Comparison of ENCODE assay signal across 25 cellular contexts in genomic region chr15:56150204-56150603, GRCh38.
DNase-seq lines count a peak whose midpoint lies in the region; ATAC-seq, FAIRE-seq and TF ChIP-seq lines count a peak whose summit lies in the region.
"Had no signal": no experiment of that assay in that cellular context is flagged by ENCODE, and none has a peak within 500 bp of the region (broad histone marks: within the 10 kb centered on the region; RNA-seq: fewer than 3 reads in every experiment).

No MANE protein-coding gene starts in this region.

- POLR2A ChIA-PET in WTC11 (lab: Charles Lee) (no interaction called here), Caco-2 (lab: Charles Lee) (no interaction called here)

- peaks cover 99% of the 10 kb centered on the region for H3K79me2 ChIP-seq in GM23338 (replicated peaks; ENCODE audit: insufficient read depth)
- H3K79me2 ChIP-seq in trophoblast cell (ENCODE audit: control insufficient read depth, insufficient read depth, low read length, poor library complexity): no peaks in the 10 kb centered on the region

- H3K27me3 Mint-ChIP-seq in GM23338 (ENCODE audit: insufficient read depth, low read depth, poor library complexity): peaks cover 4% of the 10 kb centered on the region
- H3K27me3 Mint-ChIP-seq in WTC11 (ENCODE audit: low read depth): no peaks in the 10 kb centered on the region
- no peaks in the 10 kb centered on the region for H3K27me3 Mint-ChIP-seq in Caco-2 (ENCODE audit: insufficient read depth, unreplicated experiment)
- H3K27me3 Mint-ChIP-seq: CD4-positive, alpha-beta memory T cell had no signal

- H3K4me3 ChIP-seq in GM23338 (no peak overlapping the region), trophoblast cell (ENCODE audit: low read depth, low read length) (no peak overlapping the region), Caco-2 (ENCODE audit: low read depth, low read length) (no peak overlapping the region)
- H3K4me3 ChIP-seq: A549; BLaER1 treated with 17β-estradiol and CSF1 and Interleukin-3, amounts not matched to agents 10 nM and 100 nM; GM12878 had no signal

- DNase-seq in GM23338 (ENCODE audit: low spot score): peak; percentile 6
- peak; percentile 22 for DNase-seq in NCI-H2171 (lab: John Stamatoyannopoulos, UW)
- DNase-seq in WTC11 (ENCODE audit: low spot score): peak; percentile 10
- no peak for DNase-seq in trophoblast cell
- no peak for DNase-seq in frontal cortex (ENCODE audit: low spot score in 2 of 2)
- DNase-seq in Caco-2: no peak
- DNase-seq in Right ventricle myocardium superior: no peak
- DNase-seq: 8988T; ACHN; AML-193; BE2C; CD4-positive, alpha-beta memory T cell; COR-L47; DMS 273 treated with DMSO at 0.1 percent for 48 hours; DMS79; EL; GDM1; GOT3; H7 had no signal

- H3K18ac ChIP-seq in trophoblast cell (ENCODE audit: low read length): no peak overlapping the region

- no peak overlapping the region for H2BK5ac ChIP-seq in trophoblast cell (ENCODE audit: low read depth, low read length, poor library complexity)

- H3K4me1 Mint-ChIP-seq in GM23338 (peaks cover 39% of the 10 kb centered on the region), WTC11 (peaks cover 51% of the 10 kb centered on the region), Caco-2 (ENCODE audit: low read depth, unreplicated experiment) (no peaks in the 10 kb centered on the region)

- no peak overlapping the region for H3K14ac ChIP-seq in trophoblast cell (ENCODE audit: low read length)

- H3K27ac Mint-ChIP-seq in GM23338 (no peak overlapping the region; the same call in 1 of the 2 replicates), WTC11 (peak overlapping the region; percentile 79), Caco-2 (ENCODE audit: unreplicated experiment) (no peak overlapping the region)

- TF ChIP-seq CTCF in GM23338 (conservative IDR thresholded peaks at IDR 0.05; ENCODE audit: low read depth in 2 of 2): no peak
- TF ChIP-seq CTCF in WTC11 (IDR thresholded peaks at IDR 0.05): no peak
- TF ChIP-seq CTCF in Caco-2 (IDR thresholded peaks at IDR 0.05; ENCODE audit: insufficient read depth in 1 of 2, low read depth in 1 of 2, low read length in 1 of 2, severe bottlenecking in 1 of 2, unreplicated experiment in 1 of 2): no peak

- no peak overlapping the region for H3K23ac ChIP-seq in trophoblast cell (ENCODE audit: low read length)

- H4K20me1 ChIP-seq in GM23338 (replicated peaks; ENCODE audit: insufficient read depth): peaks cover 63% of the 10 kb centered on the region

- peak overlapping the region; percentile 43; the same call in 1 of the 2 replicates for H3K4me2 ChIP-seq in GM23338
- H3K4me2 ChIP-seq in trophoblast cell (ENCODE audit: low read length): no peak overlapping the region
- H3K4me2 ChIP-seq: A549; BLaER1 treated with 17β-estradiol and CSF1 and Interleukin-3, amounts not matched to agents 10 nM and 100 nM had no signal

- no peak overlapping the region for H2BK120ac ChIP-seq in trophoblast cell (ENCODE audit: insufficient read depth, low read length, poor library complexity)

- H3K27ac ChIP-seq in GM23338 (ENCODE audit: low read depth): no peak overlapping the region
- H3K27ac ChIP-seq in trophoblast cell (ENCODE audit: low read depth, low read length): no peak overlapping the region
- H3K27ac ChIP-seq: A549; BLaER1 treated with 17β-estradiol and CSF1 and Interleukin-3, amounts not matched to agents 10 nM and 100 nM had no signal

- FAIRE-seq in frontal cortex (lab: Jason Lieb, UNC): no peak
- FAIRE-seq: A549, GM12878, GM19239 had no signal

- no peaks in the 10 kb centered on the region for H3K27me3 ChIP-seq in GM23338 (ENCODE audit: insufficient read depth)
- H3K27me3 ChIP-seq in trophoblast cell (ENCODE audit: insufficient read depth, low read length): no peaks in the 10 kb centered on the region
- no peaks in the 10 kb centered on the region for H3K27me3 ChIP-seq in Caco-2 (replicated peaks; ENCODE audit: control insufficient read depth, insufficient read depth, low read length)
- H3K27me3 ChIP-seq: BE2C; BLaER1 treated with 17β-estradiol and CSF1 and Interleukin-3, amounts not matched to agents 10 nM and 100 nM had no signal

- no peak overlapping the region for H3K9ac ChIP-seq in trophoblast cell (ENCODE audit: low read length)
- H3K9ac ChIP-seq: BLaER1 treated with 17β-estradiol and CSF1 and Interleukin-3, amounts not matched to agents 10 nM and 100 nM had no signal

- BruUV-seq in Caco-2 (replicated peaks; lab: Mats Ljungman, UMichigan): no TSS peak

- H4K91ac ChIP-seq in trophoblast cell (ENCODE audit: low read depth, low read length): no peak overlapping the region

- H4K12ac ChIP-seq in trophoblast cell (ENCODE audit: low read depth, low read length): peak overlapping the region; percentile 12

- H4K8ac ChIP-seq in trophoblast cell (ENCODE audit: low read depth, low read length): no peak overlapping the region

- ATAC-seq in GM23338 (no peak; the same call in 2 of the 3 replicates), WTC11 (no peak), Right ventricle myocardium superior (ENCODE audit: poor library complexity) (no peak), GM21619 (IDR thresholded peaks at IDR 0.05; ENCODE audit: unreplicated experiment) (no peak)
- ATAC-seq: A549, GM12878, HCT116 had no signal

- H3K79me1 ChIP-seq in trophoblast cell (ENCODE audit: low read length): no peaks in the 10 kb centered on the region

- no peaks in the 10 kb centered on the region for H3K9me2 ChIP-seq in GM23338 (ENCODE audit: insufficient read depth)

- H2AK5ac ChIP-seq in trophoblast cell (ENCODE audit: low read length): no peak overlapping the region

- H3K9me3 ChIP-seq in trophoblast cell (ENCODE audit: insufficient read depth, low read depth, low read length) (no peaks in the 10 kb centered on the region), Caco-2 (no peaks in the 10 kb centered on the region)

- H3K4me1 ChIP-seq in GM23338 (ENCODE audit: insufficient read depth): peaks cover 18% of the 10 kb centered on the region; the same call in 1 of the 2 replicates
- peaks cover 0 to 5% of the 10 kb centered on the region in 2 experiments for H3K4me1 ChIP-seq in trophoblast cell (ENCODE audit: control insufficient read depth in 1 of 2, insufficient read depth in 2 of 2, low read length in 2 of 2)
- no peaks in the 10 kb centered on the region for H3K4me1 ChIP-seq in Caco-2
- H3K4me1 ChIP-seq: A549; BE2C; BLaER1 treated with 17β-estradiol and CSF1 and Interleukin-3, amounts not matched to agents 10 nM and 100 nM had no signal

- H3K9me3 Mint-ChIP-seq in GM23338 (peaks cover 20% of the 10 kb centered on the region), WTC11 (peaks cover 22% of the 10 kb centered on the region), Caco-2 (ENCODE audit: unreplicated experiment) (peaks cover 12% of the 10 kb centered on the region)

- H3K4ac ChIP-seq in trophoblast cell (ENCODE audit: low read depth, low read length): no peak overlapping the region

- CTCF ChIA-PET in WTC11 (lab: Charles Lee): no interaction called here
- CTCF ChIA-PET in Caco-2 (lab: Charles Lee): no interaction called here

- H3K36me3 Mint-ChIP-seq in GM23338 (ENCODE audit: low read depth): peaks cover 43% of the 10 kb centered on the region
- peaks cover 26% of the 10 kb centered on the region for H3K36me3 Mint-ChIP-seq in WTC11
- H3K36me3 Mint-ChIP-seq in Caco-2 (ENCODE audit: insufficient read depth, unreplicated experiment): peaks cover 6% of the 10 kb centered on the region

- intact Hi-C loops in Caco-2 (cut with micrococcal nuclease; ENCODE audit: unreplicated experiment): no loop called here
- intact Hi-C loops in Right ventricle myocardium superior (cut with DNase I): no loop called here

- whole genome bisulfite sequencing in trophoblast cell (ENCODE audit: extremely low coverage, insufficient coverage, insufficient read length): no CpG with 5 or more reads among the region's 6 CpGs

- H3K36me3 ChIP-seq in GM23338 (ENCODE audit: insufficient read depth) (peaks cover 3% of the 10 kb centered on the region; the same call in 1 of the 2 replicates), trophoblast cell (ENCODE audit: control insufficient read depth in 1 of 2, insufficient read depth in 2 of 2, low read length in 2 of 2) (no peaks in the 10 kb centered on the region), Caco-2 (ENCODE audit: control insufficient read depth, insufficient read depth, low read length) (no peaks in the 10 kb centered on the region)

- no peak overlapping the region for H3K4me3 Mint-ChIP-seq in GM23338
- H3K4me3 Mint-ChIP-seq in WTC11: no peak overlapping the region
- H3K4me3 Mint-ChIP-seq in Caco-2 (ENCODE audit: unreplicated experiment): no peak overlapping the region
- H3K4me3 Mint-ChIP-seq: CD4-positive, alpha-beta memory T cell had no signal

- H2AFZ ChIP-seq in GM23338: no peak overlapping the region
- H2AFZ ChIP-seq in trophoblast cell (ENCODE audit: insufficient read depth, low read length, poor library complexity): no peak overlapping the region

- no peak overlapping the region for H2BK12ac ChIP-seq in trophoblast cell (ENCODE audit: low read length)

- H3F3A ChIP-seq in GM23338 (replicated peaks; ENCODE audit: low read depth): no peaks in the 10 kb centered on the region

TF ChIP-seq in GM23338, 12 proteins besides CTCF, POLR2A, EP300 and RAD21 (continues in another document):
- TF ChIP-seq POLR2AphosphoS5 (IDR thresholded peaks at IDR 0.05; ENCODE audit: low read depth): no peak
- no peak for TF ChIP-seq ZNF114 (CRISPR knock-in tag; IDR thresholded peaks at IDR 0.05)
- TF ChIP-seq EZH2 (IDR thresholded peaks at IDR 0.05; ENCODE audit: low read depth, unreplicated experiment): no peak
- TF ChIP-seq ETS1 (IDR thresholded peaks at IDR 0.05): no peak

TF ChIP-seq in WTC11, 78 proteins besides CTCF, POLR2A, EP300 and RAD21 (continues in another document):
- TF ChIP-seq ATF6 (CRISPR knock-in tag; IDR thresholded peaks at IDR 0.05): no peak

Comparison
In these comparisons a context has a peak if more than half of its experiments do, and no peak if none do; other contexts are left out.
1. DNase-seq: peak in GM23338 (single experiment), NCI-H2171 (single experiment) and WTC11 (single experiment); none in trophoblast cell (0 of 2), frontal cortex (0 of 2), Caco-2 (0 of 2) and Right ventricle myocardium superior (single experiment).